8 cellular contexts compared by ENCODE assay signal in genomic region chr10:116796910-116797513, GRCh38. TPM values are rescaled to one million over a fixed set of nuclear protein-coding genes. Genes with fewer than 3 reads are reported as not detected.
A peak's percentile ranks its signal among the peaks of the same experiment; 100 is the strongest.
DNase-seq lines count a peak whose midpoint lies in the region; ATAC-seq, FAIRE-seq and TF ChIP-seq lines count a peak whose summit lies in the region.

No MANE protein-coding gene starts in this region.

- H2AFZ ChIP-seq in PC-3 (ENCODE audit: low read length), result no peak overlapping the region
- H2AFZ ChIP-seq in fibroblast of lung (ENCODE audit: low read length), result no peak overlapping the region
- H2AFZ ChIP-seq in neural progenitor cell (replicated peaks), result no peak overlapping the region

- H3K36me3 Mint-ChIP-seq in neural progenitor cell, result no peaks in the 10 kb centered on the region

- H3K27me3 Mint-ChIP-seq in neural progenitor cell (ENCODE audit: insufficient read depth, low read depth), result peaks cover 10% of the 10 kb centered on the region

- peak; percentile 35 for DNase-seq in Caki2 (ENCODE audit: low read depth)
- peak; percentile 66 for DNase-seq in HTR-8/SVneo (ENCODE audit: insufficient read length, low spot score)
- DNase-seq in PC-3, result peak; percentile 74
- DNase-seq in activated T-cell treated with anti-CD3 and anti-CD28 coated beads for 48 hours (ENCODE audit: low read depth), result peak; percentile 59
- DNase-seq in fibroblast of lung (ENCODE audit: low read depth in 2 of 2), result peak; percentile 50 to 68
- DNase-seq in neural progenitor cell (ENCODE audit: low spot score), result peak; percentile 92
- DNase-seq in superior temporal gyrus (ENCODE audit: extremely low spot score), result peak; percentile 94

- peaks cover 5% of the 10 kb centered on the region for H3K9me3 Mint-ChIP-seq in neural progenitor cell

- no peaks in the 10 kb centered on the region for H3F3A ChIP-seq in PC-3 (ENCODE audit: low read length, unreplicated experiment)
- H3F3A ChIP-seq in neural progenitor cell (ENCODE audit: low read depth), result no peaks in the 10 kb centered on the region

- H3K27ac ChIP-seq in PC-3 (ENCODE audit: low read length), result no peak overlapping the region
- H3K27ac ChIP-seq in fibroblast of lung (ENCODE audit: insufficient read depth, low read length), result no peak overlapping the region
- no peak overlapping the region for H3K27ac ChIP-seq in neural progenitor cell

- H4K20me1 ChIP-seq in PC-3 (ENCODE audit: low read length), result no peaks in the 10 kb centered on the region
- H4K20me1 ChIP-seq in fibroblast of lung (ENCODE audit: control insufficient read depth, extremely low read depth, insufficient read depth, low read length), result no peaks in the 10 kb centered on the region
- no peaks in the 10 kb centered on the region for H4K20me1 ChIP-seq in neural progenitor cell (ENCODE audit: low read depth)

- H3K4me3 ChIP-seq in PC-3 (ENCODE audit: low read length), result no peak overlapping the region
- H3K4me3 ChIP-seq in fibroblast of lung (replicated peaks in 1 of 4; ENCODE audit: control extremely low read depth in 1 of 4, insufficient read depth in 1 of 4, low read depth in 3 of 4, low read length in 4 of 4), result no peak overlapping the region
- H3K4me3 ChIP-seq in neural progenitor cell, result no peak overlapping the region

- H3K27ac Mint-ChIP-seq in neural progenitor cell, result no peak overlapping the region

- H3K4me3 Mint-ChIP-seq in neural progenitor cell, result no peak overlapping the region

- H3K9ac ChIP-seq in PC-3 (ENCODE audit: low read length) (no peak overlapping the region), fibroblast of lung (ENCODE audit: insufficient read depth, low read length) (no peak overlapping the region), neural progenitor cell (no peak overlapping the region)

- no peaks in the 10 kb centered on the region for H3K9me3 ChIP-seq in PC-3 (ENCODE audit: low read length)
- no peaks in the 10 kb centered on the region for H3K9me3 ChIP-seq in fibroblast of lung (ENCODE audit: control insufficient read depth, insufficient read depth, low read depth, low read length)
- H3K9me3 ChIP-seq in neural progenitor cell (ENCODE audit: low read depth), result no peaks in the 10 kb centered on the region

- POLR2A ChIA-PET in PC-3 (lab: Charles Lee; ENCODE audit: unreplicated experiment), result no interaction called here

- intact Hi-C loops in PC-3 (cut with micrococcal nuclease), result loop anchor here (1.0 to 5.0 kb wide), 3 partner anchors 210 to 378 kb away; partner anchors contain the start of gene SHTN1

- BruUV-seq in PC-3 (replicated peaks; lab: Mats Ljungman, UMichigan), result no TSS peak

- no peaks in the 10 kb centered on the region for H3K4me1 Mint-ChIP-seq in neural progenitor cell

- FAIRE-seq in HTR-8/SVneo (lab: Jason Lieb, UNC), result no peak

- H3K4me2 ChIP-seq in PC-3 (ENCODE audit: low read length), result no peak overlapping the region
- no peak overlapping the region for H3K4me2 ChIP-seq in fibroblast of lung (ENCODE audit: extremely low read depth, insufficient read depth, low read length)
- no peak overlapping the region for H3K4me2 ChIP-seq in neural progenitor cell

- no peaks in the 10 kb centered on the region for H3K27me3 ChIP-seq in PC-3 (ENCODE audit: low read length)
- peaks cover 3% of the 10 kb centered on the region for H3K27me3 ChIP-seq in fibroblast of lung (ENCODE audit: control insufficient read depth, insufficient read depth, low read length)
- peaks cover 52% of the 10 kb centered on the region for H3K27me3 ChIP-seq in neural progenitor cell

- peak; percentile 45 for ATAC-seq in GM19468 (IDR thresholded peaks at IDR 0.05; ENCODE audit: extremely low read depth, unreplicated experiment)
- ATAC-seq in PC-3, result peak; percentile 78

- in situ Hi-C loops in Caki2 (cut with HindIII; ENCODE audit: low pct_unique_long_range_greater_than_20kb, low sequenced_read_pairs), result no loop called here

- no peaks in the 10 kb centered on the region; the same call in 1 of the 2 replicates for H3K36me3 ChIP-seq in PC-3 (ENCODE audit: low read depth, low read length)
- H3K36me3 ChIP-seq in fibroblast of lung (ENCODE audit: control insufficient read depth, insufficient read depth, low read length), result no peaks in the 10 kb centered on the region
- H3K36me3 ChIP-seq in neural progenitor cell, result no peaks in the 10 kb centered on the region

- H3K9me2 ChIP-seq in PC-3 (replicated peaks; ENCODE audit: low read length), result no peaks in the 10 kb centered on the region

- H3K79me2 ChIP-seq in PC-3 (ENCODE audit: low read length) (no peaks in the 10 kb centered on the region), fibroblast of lung (ENCODE audit: control insufficient read depth, insufficient read depth, low read length) (no peaks in the 10 kb centered on the region), neural progenitor cell (ENCODE audit: low read depth) (no peaks in the 10 kb centered on the region)

- H3K4me1 ChIP-seq in PC-3 (ENCODE audit: insufficient read depth, low read length), result no peaks in the 10 kb centered on the region
- no peaks in the 10 kb centered on the region for H3K4me1 ChIP-seq in fibroblast of lung (ENCODE audit: control insufficient read depth, extremely low read depth, insufficient read depth, low read length)
- H3K4me1 ChIP-seq in neural progenitor cell, result peaks cover 8% of the 10 kb centered on the region

- CTCF ChIA-PET in PC-3 (lab: Charles Lee), result interaction anchor here (1.1 kb wide), 1 partner anchor 378 kb away, joined by 26 read pairs; no protein-coding TSS in a partner anchor

- TF ChIP-seq CTCF in PC-3 (conservative IDR thresholded peaks at IDR 0.05; ENCODE audit: low read depth, low read length) (peak; percentile 89), fibroblast of lung (conservative IDR thresholded peaks at IDR 0.05 in 1 of 2, IDR thresholded peaks at IDR 0.05 in 1 of 2; ENCODE audit: low read depth in 1 of 2, low read length in 2 of 2) (peak; percentile 97 to 98), neural progenitor cell (IDR thresholded peaks at IDR 0.05) (peak; percentile 99)

RNA-seq across cellular contexts. Expression of gene ENO4, which starts 52.3 kb away (rescaled TPM):
- total RNA-seq in Caki2 (2014; rRNA removed; shearing (Covaris generic); ENCODE audit: low replicate concordance), result 0.07 TPM in 1 of 2 replicates, not detected in the other
- total RNA-seq in PC-3 (2014; rRNA removed), result 0.35 TPM in 1 of 2 replicates, not detected in the other
- under 0.01 and 0.66 TPM in 2 replicates for total RNA-seq in fibroblast of lung
- 0.05 and 0.18 TPM in 2 replicates for polyA plus RNA-seq in fibroblast of lung
- polyA plus RNA-seq in fibroblast of lung (2012), result 0.21 and 0.27 TPM in 2 replicates
- polyA minus RNA-seq in fibroblast of lung (ENCODE audit: low replicate concordance), result not detected in 2 replicates
- 0.84 and 10.0 TPM in 2 replicates for total RNA-seq in neural progenitor cell (ENCODE audit: low replicate concordance)

RNA-seq across cellular contexts. Expression of gene HSPA12A, which starts 54.6 kb away (rescaled TPM):
- total RNA-seq in Caki2 (2014; rRNA removed; shearing (Covaris generic); ENCODE audit: low replicate concordance), result 18.1 and 23.4 TPM in 2 replicates
- total RNA-seq in PC-3 (2014; rRNA removed) (1.8 and 3.1 TPM in 2 replicates), fibroblast of lung (9.5 and 15.7 TPM in 2 replicates), neural progenitor cell (ENCODE audit: low replicate concordance) (5.3 and 5.6 TPM in 2 replicates)
- polyA plus RNA-seq in fibroblast of lung, result 14.4 and 16.9 TPM in 2 replicates
- polyA plus RNA-seq in fibroblast of lung (2012), result 10.8 and 12.3 TPM in 2 replicates
- 16.5 and 34.2 TPM in 2 replicates for polyA minus RNA-seq in fibroblast of lung (ENCODE audit: low replicate concordance)

Comparison
In these comparisons a context has a peak if more than half of its experiments do, and no peak if none do; other contexts are left out.
1. DNase-seq: peak in every context shown above with its lines; median percentile 94 in superior temporal gyrus; 92 in neural progenitor cell; 74 in PC-3; 66 in HTR-8/SVneo; 59 in activated T-cell treated with anti-CD3 and anti-CD28 coated beads for 48 hours; 59 in fibroblast of lung; 35 in Caki2.